In genomic region chr22:40588726-40589125, GRCh38 we compare ENCODE assay signal across 19 cellular contexts. TPM values are rescaled to one million over a fixed set of nuclear protein-coding genes. Genes with fewer than 3 reads are reported as not detected.
A peak's percentile ranks its signal among the peaks of the same experiment; 100 is the strongest.
DNase-seq lines count a peak whose midpoint lies in the region; ATAC-seq and TF ChIP-seq lines count a peak whose summit lies in the region.
"Had no signal": no experiment of that assay in that cellular context is flagged by ENCODE, and none has a peak within 500 bp of the region (broad histone marks: within the 10 kb centered on the region; RNA-seq: fewer than 3 reads in every experiment).

No MANE protein-coding gene starts in this region.

- H3K9me3 Mint-ChIP-seq in MCF 10A (ENCODE audit: unreplicated experiment): no peaks in the 10 kb centered on the region
- H3K9me3 Mint-ChIP-seq: activated naive CD4-positive, alpha-beta T cell treated with anti-CD3 and anti-CD28 coated beads, Interleukin-2, amount 50 U/mL, for 72 hours; naive B cell; T-helper 1 cell treated with Interleukin-12 subunit alpha and Interleukin-12 subunit beta and Interleukin-4 antibody, amounts not matched to agents 30 μg/mL and 1 μg/mL, for 36 hours had no signal

- H3K36me3 ChIP-seq in breast epithelium (no peaks in the 10 kb centered on the region), brain microvascular endothelial cell (replicated peaks) (peaks cover 3% of the 10 kb centered on the region)
- H3K36me3 ChIP-seq: prostate gland had no signal

- no peak for TF ChIP-seq POLR2A in breast epithelium (IDR thresholded peaks at IDR 0.05)

- H3K27ac ChIP-seq in breast epithelium (no peak overlapping the region), brain microvascular endothelial cell (no peak overlapping the region)
- H3K27ac ChIP-seq: heart left ventricle, prostate gland had no signal

- in situ Hi-C loops in brain microvascular endothelial cell (cut with HindIII; ENCODE audit: low pct_ligation_motif_present, low sequenced_read_pairs): no loop called here

- peak; percentile 89 for DNase-seq in MCF 10A (ENCODE audit: unreplicated experiment)
- no peak for DNase-seq in breast epithelium (ENCODE audit: low spot score in 2 of 2)
- DNase-seq in brain microvascular endothelial cell: peak; percentile 49
- DNase-seq in islet precursor cell: peak; percentile 70
- no peak for DNase-seq in NCI-H1105 (lab: John Stamatoyannopoulos, UW)
- no peak for DNase-seq in NCI-H526 treated with DMSO at 0.1 percent for 48 hours (lab: John Stamatoyannopoulos, UW)
- DNase-seq: activated T-cell treated with anti-CD3 and anti-CD28 coated beads for 4 hours, caudate nucleus, GDM1, heart left ventricle, left cardiac atrium, naive B cell, NCI-H2081 treated with DMSO at 0.1 percent for 48 hours, NCI-H774 had no signal

- H3K4me3 Mint-ChIP-seq in MCF 10A (ENCODE audit: unreplicated experiment): no peak overlapping the region
- H3K4me3 Mint-ChIP-seq: T-helper 1 cell treated with Interleukin-12 subunit alpha and Interleukin-12 subunit beta and Interleukin-4 antibody, amounts not matched to agents 30 μg/mL and 1 μg/mL, for 36 hours had no signal

- H3K4me1 Mint-ChIP-seq in MCF 10A (ENCODE audit: insufficient read depth, unreplicated experiment): peaks cover 38% of the 10 kb centered on the region

- POLR2A ChIA-PET in MCF 10A (lab: Yijun Ruan, JAX): interaction anchor here (0.6 to 2.3 kb wide), 20 partner anchors 8 to 1098 kb away, joined by 3 to 11 read pairs (median 4); no protein-coding TSS in a partner anchor

- peaks cover 0 to 8% of the 10 kb centered on the region in 2 donors for H3K4me1 ChIP-seq in breast epithelium
- H3K4me1 ChIP-seq: prostate gland had no signal

- no TSS peak for BruUV-seq in MCF 10A (replicated peaks; lab: Mats Ljungman, UMichigan)

- no peak for ATAC-seq in GM19395 (IDR thresholded peaks at IDR 0.05; ENCODE audit: unreplicated experiment)
- no peak for ATAC-seq in GM21737 (IDR thresholded peaks at IDR 0.05; ENCODE audit: unreplicated experiment)
- ATAC-seq: activated naive CD4-positive, alpha-beta T cell treated with anti-CD3 and anti-CD28 coated beads, Interleukin-2, amount 50 U/mL, for 72 hours; heart left ventricle; left cardiac atrium had no signal

- H3K4me3 ChIP-seq in breast epithelium (no peak overlapping the region), brain microvascular endothelial cell (ENCODE audit: low read depth, low read length) (no peak overlapping the region)
- H3K4me3 ChIP-seq: heart left ventricle, prostate gland had no signal

- CTCF ChIA-PET in MCF 10A (lab: Yijun Ruan, JAX): interaction anchor here (0.6 to 0.8 kb wide), 2 partner anchors 79 to 103 kb away, joined by 3 read pairs; no protein-coding TSS in a partner anchor

- H3K27ac Mint-ChIP-seq in MCF 10A (ENCODE audit: low read depth, unreplicated experiment): peak overlapping the region; percentile 63
- H3K27ac Mint-ChIP-seq: activated naive CD4-positive, alpha-beta T cell treated with anti-CD3 and anti-CD28 coated beads, Interleukin-2, amount 50 U/mL, for 72 hours; T-helper 1 cell treated with Interleukin-12 subunit alpha and Interleukin-12 subunit beta and Interleukin-4 antibody, amounts not matched to agents 30 μg/mL and 1 μg/mL, for 36 hours had no signal

- no peaks in the 10 kb centered on the region for H3K27me3 Mint-ChIP-seq in MCF 10A (ENCODE audit: insufficient read depth, unreplicated experiment)
- H3K27me3 Mint-ChIP-seq: naive B cell had no signal

- TF ChIP-seq CTCF in MCF 10A (IDR thresholded peaks at IDR 0.05; ENCODE audit: unreplicated experiment) (no peak), breast epithelium (IDR thresholded peaks at IDR 0.05) (no peak), brain microvascular endothelial cell (IDR thresholded peaks at IDR 0.05; ENCODE audit: low read depth, low read length, missing control alignments) (no peak)

- peaks cover 19% of the 10 kb centered on the region for H3K36me3 Mint-ChIP-seq in MCF 10A (ENCODE audit: insufficient read depth, unreplicated experiment)

- intact Hi-C loops in MCF 10A (cut with micrococcal nuclease) (loop anchor here (2.0 kb wide), 1 partner anchor 48 kb away; the partner anchor contains the start of gene MRTFA), breast epithelium (cut with DNase I; ENCODE audit: low total_unique reads) (no loop called here)

- H3K27me3 ChIP-seq in breast epithelium: no peaks in the 10 kb centered on the region
- H3K27me3 ChIP-seq in brain microvascular endothelial cell (replicated peaks): no peaks in the 10 kb centered on the region
- H3K27me3 ChIP-seq: heart left ventricle had no signal

- H3K9me3 ChIP-seq in breast epithelium: no peaks in the 10 kb centered on the region
- H3K9me3 ChIP-seq: heart left ventricle, prostate gland had no signal

RNA-seq across cellular contexts. Expression of gene MRTFA, which starts 47.8 kb away (rescaled TPM):
- total RNA-seq in MCF 10A (2022) (47.2 and 52.7 TPM in 2 replicates), breast epithelium (10 to 100 TPM; 47.0 to 69.2 (median 65.7) TPM)

Comparison
In these comparisons a context has a peak if more than half of its experiments do, and no peak if none do; other contexts are left out.
1. DNase-seq: peak in MCF 10A (single experiment), brain microvascular endothelial cell (single experiment) and islet precursor cell (single experiment); none in breast epithelium (0 of 2), NCI-H1105 (single experiment) and NCI-H526 treated with DMSO at 0.1 percent for 48 hours (single experiment).